In the genomic region with DNA sequence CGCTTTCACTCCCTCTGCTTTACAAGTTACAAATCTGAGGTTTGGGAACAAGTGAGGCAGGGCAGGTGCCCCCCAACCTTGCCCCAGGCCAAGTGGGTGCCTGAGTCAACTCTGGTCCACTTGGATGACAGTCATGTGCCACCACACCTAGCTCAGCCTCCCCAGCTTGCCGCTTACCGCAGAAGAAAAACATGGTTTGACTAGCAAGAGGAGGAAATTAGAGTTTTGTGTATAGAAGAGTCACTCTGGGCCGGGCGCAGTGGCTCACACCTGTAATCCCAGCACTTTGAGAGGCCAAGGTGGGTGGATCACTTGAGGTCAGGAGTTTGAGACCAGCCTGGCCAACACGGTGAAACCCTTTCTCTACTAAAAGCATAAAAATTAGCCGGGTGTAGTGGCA, we compare ENCODE assay signal across 20 cellular contexts.
"Had no signal": no experiment of that assay in that cellular context is flagged by ENCODE, and none has a peak within 500 bp of the region (broad histone marks: within the 10 kb centered on the region; RNA-seq: fewer than 3 reads in every experiment).

No MANE protein-coding gene starts in this region.

- DNase-seq: dermis blood vessel endothelial cell; effector CD4-positive, alpha-beta T cell; endodermal cell; erythroblast; foreskin keratinocyte; immature natural killer cell; kidney; left cardiac atrium; left ventricle myocardium superior; mesendoderm; naive thymus-derived CD8-positive, alpha-beta T cell; nucleus accumbens; small intestine; stimulated activated CD4-positive, alpha-beta T cell treated with anti-CD3 and anti-CD28 coated beads, Interleukin-12 subunit alpha, Interleukin-12 subunit beta, amount 100 ng/mL, for 4 hours; stimulated activated naive CD4-positive, alpha-beta T cell; upper lobe of right lung had no signal

- H3K27me3 ChIP-seq: ovary, right atrium auricular region, upper lobe of right lung, vagina had no signal

- ATAC-seq: foreskin keratinocyte; left cardiac atrium; left ventricle myocardium superior; naive thymus-derived CD8-positive, alpha-beta T cell had no signal

- H3K36me3 ChIP-seq: ovary, right atrium auricular region, upper lobe of right lung, vagina had no signal

- H3K9me3 ChIP-seq: ovary, right atrium auricular region, upper lobe of right lung, vagina had no signal

- H3K27ac ChIP-seq: foreskin keratinocyte, ovary, right atrium auricular region, vagina had no signal

- H3K4me1 ChIP-seq: foreskin keratinocyte had no signal

- H3K4me3 ChIP-seq: lung, ovary, right atrium auricular region, upper lobe of right lung, vagina had no signal
